ENCODE assay signal across 14 cellular contexts in genomic region chr6:89479902-89480301, GRCh38. TPM values are rescaled to one million over a fixed set of nuclear protein-coding genes. Genes with fewer than 3 reads are reported as not detected.
DNase-seq lines count a peak whose midpoint lies in the region; ATAC-seq and TF ChIP-seq lines count a peak whose summit lies in the region.
"Had no signal": no experiment of that assay in that cellular context is flagged by ENCODE, and none has a peak within 500 bp of the region (broad histone marks: within the 10 kb centered on the region; RNA-seq: fewer than 3 reads in every experiment).

No MANE protein-coding gene starts in this region.

- no peaks in the 10 kb centered on the region for H3K9me3 Mint-ChIP-seq in stimulated activated memory B cell treated with anti-CD40 and anti-IgM and Interleukin-4, amounts not matched to agents 10 μg/mL and 1 μg/mL and 100 μg/mL, for 72 hours
- H3K9me3 Mint-ChIP-seq: CD4-positive, CD25-positive, alpha-beta regulatory T cell had no signal

- H3K9me3 ChIP-seq in gastroesophageal sphincter: no peaks in the 10 kb centered on the region
- H3K9me3 ChIP-seq: BLaER1 had no signal

- H3K27ac Mint-ChIP-seq in stimulated activated memory B cell treated with anti-CD40 and anti-IgM and Interleukin-4, amounts not matched to agents 10 μg/mL and 1 μg/mL and 100 μg/mL, for 72 hours: no peak overlapping the region
- H3K27ac Mint-ChIP-seq: CD4-positive, CD25-positive, alpha-beta regulatory T cell had no signal

- in situ Hi-C loops in G401 (cut with HindIII; ENCODE audit: low sequenced_read_pairs): no loop called here

- H3K27ac ChIP-seq in gastroesophageal sphincter: no peak overlapping the region
- H3K27ac ChIP-seq: BLaER1 had no signal

- DNase-seq in CD1c-positive myeloid dendritic cell (ENCODE audit: extremely low spot score) (peak; percentile 10), NCI-H69 (lab: John Stamatoyannopoulos, UW) (peak; percentile 21), G401 (ENCODE audit: low spot score) (no peak)
- no peak for DNase-seq in activated T-cell treated with anti-CD3 and anti-CD28 coated beads, Interleukin-2, amount 50 U/mL, for 48 hours
- DNase-seq: CD4-positive, CD25-positive, alpha-beta regulatory T cell; DMS 273 treated with DMSO at 0.1 percent for 48 hours; HCEC 1CT; IMR-90; KBM-7 had no signal

- H3K4me1 Mint-ChIP-seq in stimulated activated memory B cell treated with anti-CD40 and anti-IgM and Interleukin-4, amounts not matched to agents 10 μg/mL and 1 μg/mL and 100 μg/mL, for 72 hours: peaks cover 28% of the 10 kb centered on the region

- WGBS in gastroesophageal sphincter (ENCODE audit: low coverage in 1 of 2), 2 donors: 84 to 91% methylated on average over 2 of the region's 2 CpGs

- H3K27me3 ChIP-seq in gastroesophageal sphincter: no peaks in the 10 kb centered on the region
- H3K27me3 ChIP-seq: BLaER1 had no signal

- ATAC-seq in GM21367 (IDR thresholded peaks at IDR 0.05; ENCODE audit: unreplicated experiment) (peak; percentile 44), gastroesophageal sphincter (no peak)
- peak; percentile 75 for ATAC-seq in stimulated activated memory B cell treated with anti-CD40 and anti-IgM and Interleukin-4, amounts not matched to agents 10 μg/mL and 1 μg/mL and 100 μg/mL, for 72 hours
- ATAC-seq: GM12878 had no signal

- H3K4me3 ChIP-seq in gastroesophageal sphincter: no peak overlapping the region
- H3K4me3 ChIP-seq: BLaER1, GM12878 had no signal

- no peaks in the 10 kb centered on the region for H3K27me3 Mint-ChIP-seq in stimulated activated memory B cell treated with anti-CD40 and anti-IgM and Interleukin-4, amounts not matched to agents 10 μg/mL and 1 μg/mL and 100 μg/mL, for 72 hours

- TF ChIP-seq CTCF in gastroesophageal sphincter (IDR thresholded peaks at IDR 0.05): no peak

- no peaks in the 10 kb centered on the region for H3K36me3 ChIP-seq in gastroesophageal sphincter
- H3K36me3 ChIP-seq: BLaER1 had no signal

- TF ChIP-seq EP300 in gastroesophageal sphincter (IDR thresholded peaks at IDR 0.05): no peak

- no peak overlapping the region for H3K4me3 Mint-ChIP-seq in stimulated activated memory B cell treated with anti-CD40 and anti-IgM and Interleukin-4, amounts not matched to agents 10 μg/mL and 1 μg/mL and 100 μg/mL, for 72 hours
- H3K4me3 Mint-ChIP-seq: CD4-positive, CD25-positive, alpha-beta regulatory T cell had no signal

- peaks cover 0 to 41% (median 12%) of the 10 kb centered on the region in 3 donors for H3K4me1 ChIP-seq in gastroesophageal sphincter
- H3K4me1 ChIP-seq: BLaER1 had no signal

- no peaks in the 10 kb centered on the region for H3K36me3 Mint-ChIP-seq in stimulated activated memory B cell treated with anti-CD40 and anti-IgM and Interleukin-4, amounts not matched to agents 10 μg/mL and 1 μg/mL and 100 μg/mL, for 72 hours
- H3K36me3 Mint-ChIP-seq: CD4-positive, CD25-positive, alpha-beta regulatory T cell had no signal

- no peak for TF ChIP-seq POLR2A in gastroesophageal sphincter (IDR thresholded peaks at IDR 0.05)

RNA-seq across cellular contexts. Expression of gene ANKRD6, which starts 47.0 kb away (rescaled TPM):
- total RNA-seq in gastroesophageal sphincter: 10 to 100 TPM in 3 of 4 donors, 1 to 10 TPM in 1; 9.8 to 19.0 (median 12.2) TPM
- 12.1 and 22.1 TPM in 2 replicates for total RNA-seq in G401 (2014; rRNA removed; shearing (Covaris generic))

Comparison
In these comparisons a context has a peak if more than half of its experiments do, and no peak if none do; other contexts are left out.
1. DNase-seq: peak in CD1c-positive myeloid dendritic cell (single experiment) and NCI-H69 (single experiment); none in G401 (single experiment) and activated T-cell treated with anti-CD3 and anti-CD28 coated beads, Interleukin-2, amount 50 U/mL, for 48 hours (0 of 2).